In genomic region chr17:81432873-81433451, GRCh38 we compare ENCODE assay signal across 1 cellular context.
TF ChIP-seq lines count a peak whose summit lies in the region.

No MANE protein-coding gene starts in this region.

TF ChIP-seq in SK-N-SH, 30 proteins besides CTCF, POLR2A, EP300 and RAD21 (continued from another document):
- TF ChIP-seq, protein P1, sequence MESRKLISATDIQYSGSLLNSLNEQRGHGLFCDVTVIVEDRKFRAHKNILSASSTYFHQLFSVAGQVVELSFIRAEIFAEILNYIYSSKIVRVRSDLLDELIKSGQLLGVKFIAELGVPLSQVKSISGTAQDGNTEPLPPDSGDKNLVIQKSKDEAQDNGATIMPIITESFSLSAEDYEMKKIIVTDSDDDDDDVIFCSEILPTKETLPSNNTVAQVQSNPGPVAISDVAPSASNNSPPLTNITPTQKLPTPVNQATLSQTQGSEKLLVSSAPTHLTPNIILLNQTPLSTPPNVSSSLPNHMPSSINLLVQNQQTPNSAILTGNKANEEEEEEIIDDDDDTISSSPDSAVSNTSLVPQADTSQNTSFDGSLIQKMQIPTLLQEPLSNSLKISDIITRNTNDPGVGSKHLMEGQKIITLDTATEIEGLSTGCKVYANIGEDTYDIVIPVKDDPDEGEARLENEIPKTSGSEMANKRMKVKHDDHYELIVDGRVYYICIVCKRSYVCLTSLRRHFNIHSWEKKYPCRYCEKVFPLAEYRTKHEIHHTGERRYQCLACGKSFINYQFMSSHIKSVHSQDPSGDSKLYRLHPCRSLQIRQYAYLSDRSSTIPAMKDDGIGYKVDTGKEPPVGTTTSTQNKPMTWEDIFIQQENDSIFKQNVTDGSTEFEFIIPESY (IDR thresholded peaks at IDR 0.05; ENCODE audit: borderline replicate concordance, low read depth) = no peak
- TF ChIP-seq MXI1 (IDR thresholded peaks at IDR 0.05; ENCODE audit: low read depth, low read length) = no peak
- no peak for TF ChIP-seq EZH2phosphoT487 (IDR thresholded peaks at IDR 0.05; ENCODE audit: borderline replicate concordance, low read depth)
- TF ChIP-seq MEF2A (IDR thresholded peaks at IDR 0.05; ENCODE audit: borderline replicate concordance, low read depth) = no peak
- no peak for TF ChIP-seq TAF1 (IDR thresholded peaks at IDR 0.05; ENCODE audit: borderline replicate concordance, low read depth, low read length)
- TF ChIP-seq YY1 (IDR thresholded peaks at IDR 0.05; ENCODE audit: low read depth) = no peak
- no peak for TF ChIP-seq FOXJ3 (CRISPR knock-in tag; IDR thresholded peaks at IDR 0.05)
- TF ChIP-seq RFX5 (IDR thresholded peaks at IDR 0.05; ENCODE audit: low read length) = no peak
- no peak for TF ChIP-seq FOSL2 (IDR thresholded peaks at IDR 0.05; ENCODE audit: borderline replicate concordance, low read depth)
- TF ChIP-seq, protein P2, sequence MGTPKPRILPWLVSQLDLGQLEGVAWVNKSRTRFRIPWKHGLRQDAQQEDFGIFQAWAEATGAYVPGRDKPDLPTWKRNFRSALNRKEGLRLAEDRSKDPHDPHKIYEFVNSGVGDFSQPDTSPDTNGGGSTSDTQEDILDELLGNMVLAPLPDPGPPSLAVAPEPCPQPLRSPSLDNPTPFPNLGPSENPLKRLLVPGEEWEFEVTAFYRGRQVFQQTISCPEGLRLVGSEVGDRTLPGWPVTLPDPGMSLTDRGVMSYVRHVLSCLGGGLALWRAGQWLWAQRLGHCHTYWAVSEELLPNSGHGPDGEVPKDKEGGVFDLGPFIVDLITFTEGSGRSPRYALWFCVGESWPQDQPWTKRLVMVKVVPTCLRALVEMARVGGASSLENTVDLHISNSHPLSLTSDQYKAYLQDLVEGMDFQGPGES (IDR thresholded peaks at IDR 0.05; ENCODE audit: low read depth, low read length) = no peak
TF ChIP-seq in SK-N-SH: peak in this region for 0.
